ENCODE assay signal across 18 cellular contexts in the genomic region with DNA sequence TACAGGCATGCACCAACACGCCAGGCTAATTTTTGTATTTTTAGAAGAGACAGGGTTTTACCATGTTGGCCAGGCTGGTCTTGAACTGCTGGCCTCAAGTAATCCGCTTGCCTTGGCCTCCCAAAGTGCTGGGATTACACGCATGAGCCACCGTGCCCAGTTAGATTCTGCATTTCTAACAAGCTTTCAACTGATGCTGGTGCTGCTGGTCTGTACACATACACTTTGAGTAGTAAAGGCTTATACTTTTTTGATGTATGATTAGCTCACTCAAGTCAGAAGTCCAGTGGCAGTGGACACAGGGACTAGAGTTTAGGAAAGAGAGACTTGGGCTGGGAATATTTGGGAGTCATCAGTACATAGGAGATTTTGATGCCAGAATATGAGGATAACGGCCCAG. TPM values are rescaled to one million over a fixed set of nuclear protein-coding genes. Genes with fewer than 3 reads are reported as not detected.
DNase-seq lines count a peak whose midpoint lies in the region; ATAC-seq lines count a peak whose summit lies in the region.
"Had no signal": no experiment of that assay in that cellular context is flagged by ENCODE, and none has a peak within 500 bp of the region (broad histone marks: within the 10 kb centered on the region; RNA-seq: fewer than 3 reads in every experiment).

No MANE protein-coding gene starts in this region.

- no peak overlapping the region for H3K23ac ChIP-seq in trophoblast cell (ENCODE audit: low read length)

- H2AFZ ChIP-seq in trophoblast cell (ENCODE audit: insufficient read depth, low read length, poor library complexity) = no peak overlapping the region
- H2AFZ ChIP-seq: GM23338 had no signal

- no peaks in the 10 kb centered on the region for H3K27me3 ChIP-seq in trophoblast cell (ENCODE audit: insufficient read depth, low read length)
- H3K27me3 ChIP-seq: BE2C had no signal

- no peaks in the 10 kb centered on the region for H3K9me3 Mint-ChIP-seq in activated CD4-positive, alpha-beta T cell treated with anti-CD3 and anti-CD28 coated beads, Interleukin-2, amount 10 ng/mL, durations not matched to agents 24 days and 14 days
- no peaks in the 10 kb centered on the region for H3K9me3 Mint-ChIP-seq in activated naive CD8-positive, alpha-beta T cell (ENCODE audit: low read depth)
- H3K9me3 Mint-ChIP-seq in activated naive CD8-positive, alpha-beta T cell treated with anti-CD3 and anti-CD28 coated beads for 36 hours = no peaks in the 10 kb centered on the region
- H3K9me3 Mint-ChIP-seq in activated naive CD4-positive, alpha-beta T cell treated with anti-CD3 and anti-CD28 coated beads, Interleukin-2, amount 50 U/mL, for 72 hours = peaks cover 0 to 4% of the 10 kb centered on the region in 2 donors
- H3K9me3 Mint-ChIP-seq: GM23338 had no signal

- ATAC-seq in activated naive CD4-positive, alpha-beta T cell treated with anti-CD3 and anti-CD28 coated beads, Interleukin-2, amount 50 U/mL, for 72 hours = no peak
- ATAC-seq: GM23338, HCT116, Right ventricle myocardium inferior had no signal

- H3K4me3 Mint-ChIP-seq in activated CD4-positive, alpha-beta T cell treated with anti-CD3 and anti-CD28 coated beads, Interleukin-2, amount 10 ng/mL, durations not matched to agents 24 days and 14 days = no peak overlapping the region
- H3K4me3 Mint-ChIP-seq in activated naive CD8-positive, alpha-beta T cell = no peak overlapping the region
- no peak overlapping the region for H3K4me3 Mint-ChIP-seq in activated naive CD8-positive, alpha-beta T cell treated with anti-CD3 and anti-CD28 coated beads for 36 hours
- H3K4me3 Mint-ChIP-seq: GM23338 had no signal

- no peak overlapping the region for H3K27ac ChIP-seq in trophoblast cell (ENCODE audit: low read depth, low read length)

- H3K36me3 Mint-ChIP-seq in activated CD4-positive, alpha-beta T cell treated with anti-CD3 and anti-CD28 coated beads, Interleukin-2, amount 10 ng/mL, durations not matched to agents 24 days and 14 days (ENCODE audit: low read depth) = peaks cover 10% of the 10 kb centered on the region
- H3K36me3 Mint-ChIP-seq in activated naive CD8-positive, alpha-beta T cell = peaks cover 2% of the 10 kb centered on the region
- H3K36me3 Mint-ChIP-seq in activated naive CD8-positive, alpha-beta T cell treated with anti-CD3 and anti-CD28 coated beads for 36 hours = peaks cover 13% of the 10 kb centered on the region
- peaks cover 13 to 29% of the 10 kb centered on the region in 2 donors for H3K36me3 Mint-ChIP-seq in activated naive CD4-positive, alpha-beta T cell treated with anti-CD3 and anti-CD28 coated beads, Interleukin-2, amount 50 U/mL, for 72 hours

- no peak for DNase-seq in activated CD4-positive, alpha-beta T cell treated with anti-CD3 and anti-CD28 coated beads, Interleukin-2, amount 10 ng/mL, durations not matched to agents 24 days and 14 days
- no peak for DNase-seq in activated CD4-positive, alpha-beta T cell treated with anti-CD3 and anti-CD28 coated beads, Interleukin-2, amount 50 U/mL, for 1 hour
- DNase-seq in activated naive CD8-positive, alpha-beta T cell treated with anti-CD3 and anti-CD28 coated beads for 36 hours = no peak
- DNase-seq in activated naive CD4-positive, alpha-beta T cell treated with anti-CD3 and anti-CD28 coated beads, Interleukin-2, amount 50 U/mL, for 72 hours (ENCODE audit: low spot score in 2 of 2) = no peak
- DNase-seq in trophoblast cell = peak; percentile 85 to 87
- no peak for DNase-seq in effector CD4-positive, alpha-beta T cell
- no peak for DNase-seq in AG08396 (ENCODE audit: low spot score)
- DNase-seq: 8988T, BE2C, DMS79, NCI-H1105, NCI-H2081 treated with DMSO at 0.1 percent for 48 hours, NCI-H446 treated with DMSO at 0.1 percent for 48 hours, NCI-H69 had no signal

- WGBS in trophoblast cell (ENCODE audit: extremely low coverage, insufficient coverage, insufficient read length) = no CpG with 5 or more reads among the region's 5 CpGs

- peaks cover 0 to 3% of the 10 kb centered on the region in 2 experiments for H3K4me1 ChIP-seq in trophoblast cell (ENCODE audit: control insufficient read depth in 1 of 2, insufficient read depth in 2 of 2, low read length in 2 of 2)
- H3K4me1 ChIP-seq: BE2C had no signal

- H3K27ac Mint-ChIP-seq in activated CD4-positive, alpha-beta T cell treated with anti-CD3 and anti-CD28 coated beads, Interleukin-2, amount 10 ng/mL, durations not matched to agents 24 days and 14 days = peak overlapping the region; percentile 32
- H3K27ac Mint-ChIP-seq in activated naive CD8-positive, alpha-beta T cell = peak overlapping the region; percentile 52
- H3K27ac Mint-ChIP-seq in activated naive CD8-positive, alpha-beta T cell treated with anti-CD3 and anti-CD28 coated beads for 36 hours = no peak overlapping the region
- peak overlapping the region; percentile 65 to 85 for H3K27ac Mint-ChIP-seq in activated naive CD4-positive, alpha-beta T cell treated with anti-CD3 and anti-CD28 coated beads, Interleukin-2, amount 50 U/mL, for 72 hours
- H3K27ac Mint-ChIP-seq: GM23338 had no signal

- H3K9me3 ChIP-seq in trophoblast cell (ENCODE audit: insufficient read depth, low read depth, low read length) = no peaks in the 10 kb centered on the region

- H3K79me1 ChIP-seq in trophoblast cell (ENCODE audit: low read length) = peaks cover 3% of the 10 kb centered on the region

- H2AK5ac ChIP-seq in trophoblast cell (ENCODE audit: low read length) = no peak overlapping the region

- no peaks in the 10 kb centered on the region for H3K36me3 ChIP-seq in trophoblast cell (ENCODE audit: control insufficient read depth in 1 of 2, insufficient read depth in 2 of 2, low read length in 2 of 2)

- H2BK12ac ChIP-seq in trophoblast cell (ENCODE audit: low read length) = no peak overlapping the region

- no peak overlapping the region for H4K91ac ChIP-seq in trophoblast cell (ENCODE audit: low read depth, low read length)

- intact Hi-C loops in activated CD4-positive, alpha-beta T cell treated with anti-CD3 and anti-CD28 coated beads, Interleukin-2, amount 10 ng/mL, durations not matched to agents 24 days and 14 days (cut with micrococcal nuclease) = no loop called here

- peaks cover 5% of the 10 kb centered on the region for H3K27me3 Mint-ChIP-seq in activated CD4-positive, alpha-beta T cell treated with anti-CD3 and anti-CD28 coated beads, Interleukin-2, amount 10 ng/mL, durations not matched to agents 24 days and 14 days
- H3K27me3 Mint-ChIP-seq in activated naive CD8-positive, alpha-beta T cell = peaks cover 3% of the 10 kb centered on the region
- peaks cover 10% of the 10 kb centered on the region for H3K27me3 Mint-ChIP-seq in activated naive CD8-positive, alpha-beta T cell treated with anti-CD3 and anti-CD28 coated beads for 36 hours

- no peak overlapping the region for H2BK5ac ChIP-seq in trophoblast cell (ENCODE audit: low read depth, low read length, poor library complexity)

- peaks cover 34% of the 10 kb centered on the region for H3K4me1 Mint-ChIP-seq in activated CD4-positive, alpha-beta T cell treated with anti-CD3 and anti-CD28 coated beads, Interleukin-2, amount 10 ng/mL, durations not matched to agents 24 days and 14 days
- H3K4me1 Mint-ChIP-seq in activated naive CD8-positive, alpha-beta T cell (ENCODE audit: low read depth) = peaks cover 43% of the 10 kb centered on the region
- peaks cover 27% of the 10 kb centered on the region for H3K4me1 Mint-ChIP-seq in activated naive CD8-positive, alpha-beta T cell treated with anti-CD3 and anti-CD28 coated beads for 36 hours

- no peak overlapping the region for H3K18ac ChIP-seq in trophoblast cell (ENCODE audit: low read length)

- H4K8ac ChIP-seq in trophoblast cell (ENCODE audit: low read depth, low read length) = no peak overlapping the region

- H3K4ac ChIP-seq in trophoblast cell (ENCODE audit: low read depth, low read length) = no peak overlapping the region

- no peak overlapping the region for H2BK120ac ChIP-seq in trophoblast cell (ENCODE audit: insufficient read depth, low read length, poor library complexity)

- H3K79me2 ChIP-seq in trophoblast cell (ENCODE audit: control insufficient read depth, insufficient read depth, low read length, poor library complexity) = no peaks in the 10 kb centered on the region

- no peak overlapping the region for H4K12ac ChIP-seq in trophoblast cell (ENCODE audit: low read depth, low read length)

- no peak overlapping the region for H3K9ac ChIP-seq in trophoblast cell (ENCODE audit: low read length)

- no peak overlapping the region for H3K4me3 ChIP-seq in trophoblast cell (ENCODE audit: low read depth, low read length)
- H3K4me3 ChIP-seq: GM23338 had no signal

- H3K4me2 ChIP-seq in trophoblast cell (ENCODE audit: low read length) = no peak overlapping the region
- H3K4me2 ChIP-seq: GM23338 had no signal

- H3K14ac ChIP-seq in trophoblast cell (ENCODE audit: low read length) = no peak overlapping the region

RNA-seq across cellular contexts. Expression of gene TBC1D15, which starts 2.2 kb away (rescaled TPM):
- total RNA-seq in activated CD4-positive, alpha-beta T cell treated with anti-CD3 and anti-CD28 coated beads, Interleukin-2, amount 10 ng/mL, durations not matched to agents 24 days and 14 days = 40.9 and 43.2 TPM in 2 replicates
- 10 to 100 TPM; 47.9 to 48.9 TPM for total RNA-seq in activated naive CD8-positive, alpha-beta T cell treated with anti-CD3 and anti-CD28 coated beads for 36 hours
- total RNA-seq in activated naive CD4-positive, alpha-beta T cell treated with anti-CD3 and anti-CD28 coated beads, Interleukin-2, amount 50 U/mL, for 72 hours = 100 to 1,000 TPM in 1 of 2 donors, 10 to 100 TPM in 1; 70.9 to 152 TPM
- 23.4 and 24.5 TPM in 2 replicates for polyA plus RNA-seq in trophoblast cell (2013)

Comparison
In these comparisons a context has a peak if more than half of its experiments do, and no peak if none do; other contexts are left out.
1. DNase-seq: peak in trophoblast cell (2 of 2); none in activated CD4-positive, alpha-beta T cell treated with anti-CD3 and anti-CD28 coated beads, Interleukin-2, amount 10 ng/mL, durations not matched to agents 24 days and 14 days (single experiment), activated CD4-positive, alpha-beta T cell treated with anti-CD3 and anti-CD28 coated beads, Interleukin-2, amount 50 U/mL, for 1 hour (single experiment), activated naive CD8-positive, alpha-beta T cell treated with anti-CD3 and anti-CD28 coated beads for 36 hours (single experiment), activated naive CD4-positive, alpha-beta T cell treated with anti-CD3 and anti-CD28 coated beads, Interleukin-2, amount 50 U/mL, for 72 hours (0 of 2), effector CD4-positive, alpha-beta T cell (single experiment) and AG08396 (single experiment).